In genomic region chr11:72102946-72103753, GRCh38 we compare ENCODE assay signal across 1 cellular context.
A peak's percentile ranks its signal among the peaks of the same experiment; 100 is the strongest.
TF ChIP-seq lines count a peak whose summit lies in the region.

TSS of gene LAMTOR1 (minus strand) at chr11:72103297. CDS start at chr11:72103224, 73 bp downstream.

TF ChIP-seq in K562, 482 proteins besides CTCF, POLR2A, EP300 and RAD21 (continued from another document and continues in another):
- peak; percentile 53 for TF ChIP-seq CUX1 (CRISPR knock-in tag; IDR thresholded peaks at IDR 0.05)
- TF ChIP-seq RNF2 (IDR thresholded peaks at IDR 0.05) = 0 out of 2 replicates have a peak, but pooled peaks have one; percentile 49
- TF ChIP-seq CCNT2 (IDR thresholded peaks at IDR 0.05; ENCODE audit: borderline replicate concordance, extremely low read depth, insufficient read length, low read depth, low read length) = peak; percentile 79
- peak; percentile 76; the same call in 1 of the 2 replicates for TF ChIP-seq ZNF668 (CRISPR knock-in tag; IDR thresholded peaks at IDR 0.05)
- TF ChIP-seq PTTG1 (tag; IDR thresholded peaks at IDR 0.05; ENCODE audit: low read depth) = no peak
- TF ChIP-seq MEF2A (IDR thresholded peaks at IDR 0.05; ENCODE audit: control insufficient read depth, low read depth, low read length) = no peak
- no peak for TF ChIP-seq ZNF277 (CRISPR knock-in tag; IDR thresholded peaks at IDR 0.05; ENCODE audit: borderline replicate concordance)
- TF ChIP-seq CBX3 (IDR thresholded peaks at IDR 0.05; ENCODE audit: borderline replicate concordance in 1 of 2, low read length in 2 of 2) = peak in 1 of 2 experiments; percentile 91; a peak in 2 of 3 replicates
- TF ChIP-seq RREB1 (CRISPR knock-in tag; IDR thresholded peaks at IDR 0.05) = no peak
- TF ChIP-seq CCAR2 (IDR thresholded peaks at IDR 0.05; ENCODE audit: low read depth, low read length) = no peak
- no peak for TF ChIP-seq ZNF384 (IDR thresholded peaks at IDR 0.05; ENCODE audit: low read depth, low read length)
- peak; percentile 83 for TF ChIP-seq SMAD3 (CRISPR knock-in tag; conservative IDR thresholded peaks at IDR 0.05)
- TF ChIP-seq MCM7 (IDR thresholded peaks at IDR 0.05) = no peak
- TF ChIP-seq MBD2 (IDR thresholded peaks at IDR 0.05; ENCODE audit: borderline replicate concordance, low read depth) = peak; percentile 44; the same call in 1 of the 2 replicates
- TF ChIP-seq SMARCA4 (IDR thresholded peaks at IDR 0.05) = no peak
- peak; percentile 92 for TF ChIP-seq POLR2H (tag; IDR thresholded peaks at IDR 0.05; ENCODE audit: low read depth)
- TF ChIP-seq GTF2E2 (tag; IDR thresholded peaks at IDR 0.05) = peak; percentile 40; the same call in 1 of the 2 replicates
- TF ChIP-seq ATF1 (CRISPR knock-in tag; IDR thresholded peaks at IDR 0.05) = no peak
- peak; percentile 85 for TF ChIP-seq ATF1 (tag; IDR thresholded peaks at IDR 0.05)
- peak; percentile 77 for TF ChIP-seq THAP12 (CRISPR knock-in tag; IDR thresholded peaks at IDR 0.05)
- TF ChIP-seq TBP (optimal IDR thresholded peaks at IDR 0.05; ENCODE audit: low read depth, low read length) = peak; percentile 76
- TF ChIP-seq RHOXF2B (CRISPR knock-in tag; conservative IDR thresholded peaks at IDR 0.05) = peak; percentile 84; the same call in 1 of the 2 replicates
- no peak for TF ChIP-seq CEBPZ (IDR thresholded peaks at IDR 0.05; ENCODE audit: borderline replicate concordance, low read depth, low read length)
- TF ChIP-seq ARID1B (IDR thresholded peaks at IDR 0.05) = no peak; the same call in 1 of the 2 replicates
- peak; percentile 51; the same call in 1 of the 2 replicates for TF ChIP-seq ETS1 (conservative IDR thresholded peaks at IDR 0.05; ENCODE audit: control insufficient read depth, low read depth, low read length)
- no peak for TF ChIP-seq ZNF785 (CRISPR knock-in tag; IDR thresholded peaks at IDR 0.05)
- no peak for TF ChIP-seq NFE2 (IDR thresholded peaks at IDR 0.05; ENCODE audit: low read depth)
- TF ChIP-seq MED1 (CRISPR knock-in tag; IDR thresholded peaks at IDR 0.05; ENCODE audit: borderline replicate concordance) = no peak
- 0 out of 2 replicates have a peak, but pooled peaks have one; percentile 65 for TF ChIP-seq FOXJ2 (tag; IDR thresholded peaks at IDR 0.05)
- TF ChIP-seq PHF20 (IDR thresholded peaks at IDR 0.05; ENCODE audit: partially characterized antibody) = peak; percentile 93
- TF ChIP-seq CBX1 (IDR thresholded peaks at IDR 0.05; ENCODE audit: low read depth) = peak; percentile 24; the same call in 1 of the 2 replicates
- TF ChIP-seq ZEB2 (IDR thresholded peaks at IDR 0.05) = no peak
- no peak for TF ChIP-seq E2F5 (CRISPR knock-in tag; IDR thresholded peaks at IDR 0.05)
- TF ChIP-seq FIP1L1 (IDR thresholded peaks at IDR 0.05; ENCODE audit: low read depth, low read length, poor library complexity, severe bottlenecking) = peak; percentile 51
- no peak for TF ChIP-seq STAG1 (CRISPR knock-in tag; IDR thresholded peaks at IDR 0.05; ENCODE audit: borderline replicate concordance)
- peak; percentile 91 for TF ChIP-seq NFRKB (IDR thresholded peaks at IDR 0.05; ENCODE audit: low read depth)
- no peak for TF ChIP-seq ZNF280A (IDR thresholded peaks at IDR 0.05; ENCODE audit: low read depth, partially characterized antibody)
- peak; percentile 85 for TF ChIP-seq CXXC5 (CRISPR knock-in tag; IDR thresholded peaks at IDR 0.05)
- peak; percentile 69 for TF ChIP-seq EGR1 (conservative IDR thresholded peaks at IDR 0.05)
- TF ChIP-seq CTBP1 (IDR thresholded peaks at IDR 0.05; ENCODE audit: borderline replicate concordance) = peak; percentile 80
